ENCODE assay signal across 8 cellular contexts in the genomic region with DNA sequence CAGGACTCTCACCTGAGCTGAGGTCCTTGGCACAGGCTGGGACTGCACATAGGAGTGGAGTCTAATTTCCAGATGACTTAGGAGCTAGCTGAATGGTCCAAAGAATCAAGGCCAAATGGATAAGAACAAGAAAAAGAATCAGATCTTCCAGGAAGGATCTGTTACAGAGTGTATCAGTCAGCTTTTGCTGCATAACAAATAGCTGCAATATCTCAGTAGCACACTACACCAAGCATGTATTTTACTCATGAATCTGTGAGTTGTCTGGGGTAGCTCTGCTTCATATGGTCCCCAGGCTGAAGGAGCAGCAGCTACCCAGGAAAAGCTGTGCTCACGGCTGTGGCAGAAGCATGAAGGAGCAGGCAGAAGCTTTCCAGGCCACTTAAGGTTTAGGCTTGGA.
"Had no signal": no experiment of that assay in that cellular context is flagged by ENCODE, and none has a peak within 500 bp of the region (broad histone marks: within the 10 kb centered on the region; RNA-seq: fewer than 3 reads in every experiment).

No MANE protein-coding gene starts in this region.

- DNase-seq: GDM1, GF-D8 had no signal

- FAIRE-seq: G401.6, GM12878, GM12891, GM12892, GM18507, GM19239 had no signal

- ATAC-seq: GM12878 had no signal

- H3K4me3 ChIP-seq: GM12878 had no signal
